Comparison of ENCODE assay signal across 1 cellular context in the genomic region with DNA sequence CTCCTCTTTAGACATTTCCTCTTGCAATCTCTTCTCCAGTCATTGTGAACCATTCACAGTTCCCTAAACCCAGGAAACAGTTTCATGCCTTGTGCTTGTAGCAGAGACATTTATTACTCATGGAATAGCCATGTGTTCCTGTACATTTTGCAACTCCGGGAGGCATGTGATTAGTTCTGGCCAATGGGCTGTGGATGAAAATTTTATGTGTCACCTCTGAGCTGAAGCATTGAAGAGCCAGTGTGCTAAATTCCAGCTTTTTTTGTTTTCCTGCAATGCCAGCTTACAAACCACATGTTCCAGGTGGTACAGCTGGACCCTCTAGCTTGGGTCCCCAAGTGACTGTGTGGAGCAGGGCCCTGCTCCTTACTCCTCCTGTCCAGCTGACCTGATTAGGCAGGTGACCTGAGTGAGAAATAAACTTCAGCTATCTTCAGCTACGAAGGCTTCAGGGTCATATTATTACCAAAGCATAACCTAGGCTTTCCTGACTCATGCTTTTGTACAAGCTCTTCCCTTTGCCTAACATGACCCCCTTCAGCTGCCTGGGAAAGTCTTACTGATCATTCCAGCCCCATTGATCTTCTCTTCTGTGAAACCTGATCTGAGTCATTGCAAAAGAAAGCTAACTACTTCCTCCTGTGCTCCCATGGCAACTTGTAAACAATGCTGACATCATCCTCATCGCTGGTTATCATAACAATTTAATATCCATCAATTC.
TF ChIP-seq lines count a peak whose summit lies in the region.

No MANE protein-coding gene starts in this region.

TF ChIP-seq in HepG2, 621 proteins besides CTCF, POLR2A, EP300 and RAD21 (continued from another document and continues in another):
- TF ChIP-seq, protein P1, sequence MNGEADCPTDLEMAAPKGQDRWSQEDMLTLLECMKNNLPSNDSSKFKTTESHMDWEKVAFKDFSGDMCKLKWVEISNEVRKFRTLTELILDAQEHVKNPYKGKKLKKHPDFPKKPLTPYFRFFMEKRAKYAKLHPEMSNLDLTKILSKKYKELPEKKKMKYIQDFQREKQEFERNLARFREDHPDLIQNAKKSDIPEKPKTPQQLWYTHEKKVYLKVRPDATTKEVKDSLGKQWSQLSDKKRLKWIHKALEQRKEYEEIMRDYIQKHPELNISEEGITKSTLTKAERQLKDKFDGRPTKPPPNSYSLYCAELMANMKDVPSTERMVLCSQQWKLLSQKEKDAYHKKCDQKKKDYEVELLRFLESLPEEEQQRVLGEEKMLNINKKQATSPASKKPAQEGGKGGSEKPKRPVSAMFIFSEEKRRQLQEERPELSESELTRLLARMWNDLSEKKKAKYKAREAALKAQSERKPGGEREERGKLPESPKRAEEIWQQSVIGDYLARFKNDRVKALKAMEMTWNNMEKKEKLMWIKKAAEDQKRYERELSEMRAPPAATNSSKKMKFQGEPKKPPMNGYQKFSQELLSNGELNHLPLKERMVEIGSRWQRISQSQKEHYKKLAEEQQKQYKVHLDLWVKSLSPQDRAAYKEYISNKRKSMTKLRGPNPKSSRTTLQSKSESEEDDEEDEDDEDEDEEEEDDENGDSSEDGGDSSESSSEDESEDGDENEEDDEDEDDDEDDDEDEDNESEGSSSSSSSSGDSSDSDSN (CRISPR knock-in tag; IDR thresholded peaks at IDR 0.05): peak; percentile 35; the same call in 1 of the 2 replicates
- no peak for TF ChIP-seq LCORL (IDR thresholded peaks at IDR 0.05)
- peak; percentile 69; the same call in 1 of the 2 replicates for TF ChIP-seq LCORL (CRISPR knock-in tag; IDR thresholded peaks at IDR 0.05)
- no peak for TF ChIP-seq SNAI1 (CRISPR knock-in tag; IDR thresholded peaks at IDR 0.05; ENCODE audit: borderline replicate concordance)
- no peak for TF ChIP-seq BHLHE40 (IDR thresholded peaks at IDR 0.05; ENCODE audit: low read length)
- TF ChIP-seq, protein P2, sequence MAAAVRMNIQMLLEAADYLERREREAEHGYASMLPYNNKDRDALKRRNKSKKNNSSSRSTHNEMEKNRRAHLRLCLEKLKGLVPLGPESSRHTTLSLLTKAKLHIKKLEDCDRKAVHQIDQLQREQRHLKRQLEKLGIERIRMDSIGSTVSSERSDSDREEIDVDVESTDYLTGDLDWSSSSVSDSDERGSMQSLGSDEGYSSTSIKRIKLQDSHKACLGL (CRISPR knock-in tag; IDR thresholded peaks at IDR 0.05): no peak
- 0 out of 2 replicates have a peak, but pooled peaks have one; percentile 43 for TF ChIP-seq SIN3A (IDR thresholded peaks at IDR 0.05; ENCODE audit: borderline replicate concordance, low read depth, low read length)
- TF ChIP-seq ZNF383 (CRISPR knock-in tag; IDR thresholded peaks at IDR 0.05; ENCODE audit: borderline replicate concordance): no peak
- TF ChIP-seq, protein P3, sequence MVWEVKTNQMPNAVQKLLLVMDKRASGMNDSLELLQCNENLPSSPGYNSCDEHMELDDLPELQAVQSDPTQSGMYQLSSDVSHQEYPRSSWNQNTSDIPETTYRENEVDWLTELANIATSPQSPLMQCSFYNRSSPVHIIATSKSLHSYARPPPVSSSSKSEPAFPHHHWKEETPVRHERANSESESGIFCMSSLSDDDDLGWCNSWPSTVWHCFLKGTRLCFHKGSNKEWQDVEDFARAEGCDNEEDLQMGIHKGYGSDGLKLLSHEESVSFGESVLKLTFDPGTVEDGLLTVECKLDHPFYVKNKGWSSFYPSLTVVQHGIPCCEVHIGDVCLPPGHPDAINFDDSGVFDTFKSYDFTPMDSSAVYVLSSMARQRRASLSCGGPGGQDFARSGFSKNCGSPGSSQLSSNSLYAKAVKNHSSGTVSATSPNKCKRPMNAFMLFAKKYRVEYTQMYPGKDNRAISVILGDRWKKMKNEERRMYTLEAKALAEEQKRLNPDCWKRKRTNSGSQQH (CRISPR knock-in tag; IDR thresholded peaks at IDR 0.05; ENCODE audit: low read depth): peak; percentile 69; the same call in 1 of the 2 replicates
- TF ChIP-seq MEIS1 (CRISPR knock-in tag; IDR thresholded peaks at IDR 0.05; ENCODE audit: borderline replicate concordance): no peak
- TF ChIP-seq, protein P4, sequence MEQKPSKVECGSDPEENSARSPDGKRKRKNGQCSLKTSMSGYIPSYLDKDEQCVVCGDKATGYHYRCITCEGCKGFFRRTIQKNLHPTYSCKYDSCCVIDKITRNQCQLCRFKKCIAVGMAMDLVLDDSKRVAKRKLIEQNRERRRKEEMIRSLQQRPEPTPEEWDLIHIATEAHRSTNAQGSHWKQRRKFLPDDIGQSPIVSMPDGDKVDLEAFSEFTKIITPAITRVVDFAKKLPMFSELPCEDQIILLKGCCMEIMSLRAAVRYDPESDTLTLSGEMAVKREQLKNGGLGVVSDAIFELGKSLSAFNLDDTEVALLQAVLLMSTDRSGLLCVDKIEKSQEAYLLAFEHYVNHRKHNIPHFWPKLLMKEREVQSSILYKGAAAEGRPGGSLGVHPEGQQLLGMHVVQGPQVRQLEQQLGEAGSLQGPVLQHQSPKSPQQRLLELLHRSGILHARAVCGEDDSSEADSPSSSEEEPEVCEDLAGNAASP (CRISPR knock-in tag; IDR thresholded peaks at IDR 0.05; ENCODE audit: borderline replicate concordance): peak; percentile 100
- TF ChIP-seq, protein P5, sequence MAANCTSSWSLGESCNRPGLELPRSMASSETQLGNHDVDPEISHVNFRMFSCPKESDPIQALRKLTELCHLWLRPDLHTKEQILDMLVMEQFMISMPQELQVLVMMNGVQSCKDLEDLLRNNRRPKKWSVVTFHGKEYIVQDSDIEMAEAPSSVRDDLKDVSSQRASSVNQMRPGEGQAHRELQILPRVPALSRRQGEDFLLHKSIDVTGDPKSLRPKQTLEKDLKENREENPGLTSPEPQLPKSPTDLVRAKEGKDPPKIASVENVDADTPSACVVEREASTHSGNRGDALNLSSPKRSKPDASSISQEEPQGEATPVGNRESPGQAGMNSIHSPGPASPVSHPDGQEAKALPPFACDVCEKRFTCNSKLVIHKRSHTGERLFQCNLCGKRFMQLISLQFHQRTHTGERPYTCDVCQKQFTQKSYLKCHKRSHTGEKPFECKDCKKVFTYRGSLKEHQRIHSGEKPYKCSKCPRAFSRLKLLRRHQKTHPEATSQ (CRISPR knock-in tag; IDR thresholded peaks at IDR 0.05; ENCODE audit: borderline replicate concordance): no peak
- TF ChIP-seq U2AF1 (optimal IDR thresholded peaks at IDR 0.05; ENCODE audit: low read depth, low read length): no peak
- no peak for TF ChIP-seq ZNF446 (CRISPR knock-in tag; IDR thresholded peaks at IDR 0.05)
- 0 out of 2 replicates have a peak, but pooled peaks have one; percentile 46 for TF ChIP-seq SNAPC2 (CRISPR knock-in tag; IDR thresholded peaks at IDR 0.05)
- TF ChIP-seq SMC3 (IDR thresholded peaks at IDR 0.05; ENCODE audit: low read length): no peak; the same call in none of the 2 replicates
- TF ChIP-seq, protein P6, sequence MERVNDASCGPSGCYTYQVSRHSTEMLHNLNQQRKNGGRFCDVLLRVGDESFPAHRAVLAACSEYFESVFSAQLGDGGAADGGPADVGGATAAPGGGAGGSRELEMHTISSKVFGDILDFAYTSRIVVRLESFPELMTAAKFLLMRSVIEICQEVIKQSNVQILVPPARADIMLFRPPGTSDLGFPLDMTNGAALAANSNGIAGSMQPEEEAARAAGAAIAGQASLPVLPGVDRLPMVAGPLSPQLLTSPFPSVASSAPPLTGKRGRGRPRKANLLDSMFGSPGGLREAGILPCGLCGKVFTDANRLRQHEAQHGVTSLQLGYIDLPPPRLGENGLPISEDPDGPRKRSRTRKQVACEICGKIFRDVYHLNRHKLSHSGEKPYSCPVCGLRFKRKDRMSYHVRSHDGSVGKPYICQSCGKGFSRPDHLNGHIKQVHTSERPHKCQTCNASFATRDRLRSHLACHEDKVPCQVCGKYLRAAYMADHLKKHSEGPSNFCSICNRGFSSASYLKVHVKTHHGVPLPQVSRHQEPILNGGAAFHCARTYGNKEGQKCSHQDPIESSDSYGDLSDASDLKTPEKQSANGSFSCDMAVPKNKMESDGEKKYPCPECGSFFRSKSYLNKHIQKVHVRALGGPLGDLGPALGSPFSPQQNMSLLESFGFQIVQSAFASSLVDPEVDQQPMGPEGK (CRISPR knock-in tag; IDR thresholded peaks at IDR 0.05): peak; percentile 46; the same call in 1 of the 2 replicates
- TF ChIP-seq ZNF720 (CRISPR knock-in tag; IDR thresholded peaks at IDR 0.05): no peak
- TF ChIP-seq, protein P7, sequence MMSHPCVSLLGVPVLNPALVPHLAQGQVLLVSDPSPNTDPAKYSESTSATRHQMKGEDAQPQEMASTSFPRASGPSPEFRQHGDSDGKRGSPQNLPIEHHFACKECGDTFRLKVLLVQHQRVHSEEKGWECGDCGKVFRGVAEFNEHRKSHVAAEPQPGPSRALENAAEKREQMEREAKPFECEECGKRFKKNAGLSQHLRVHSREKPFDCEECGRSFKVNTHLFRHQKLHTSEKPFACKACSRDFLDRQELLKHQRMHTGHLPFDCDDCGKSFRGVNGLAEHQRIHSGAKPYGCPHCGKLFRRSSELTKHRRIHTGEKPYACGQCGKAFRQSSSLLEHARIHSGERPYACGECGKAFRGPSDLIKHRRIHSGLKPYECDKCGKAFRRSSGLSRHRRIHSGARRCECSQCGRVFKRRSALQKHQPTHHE (CRISPR knock-in tag; IDR thresholded peaks at IDR 0.05; ENCODE audit: borderline replicate concordance): peak; percentile 59; the same call in 1 of the 2 replicates
- no peak for TF ChIP-seq ZNF317 (CRISPR knock-in tag; IDR thresholded peaks at IDR 0.05)
- TF ChIP-seq MED1 (CRISPR knock-in tag; IDR thresholded peaks at IDR 0.05): peak; percentile 99
- no peak for TF ChIP-seq KLF12 (CRISPR knock-in tag; IDR thresholded peaks at IDR 0.05; ENCODE audit: borderline replicate concordance)
- TF ChIP-seq ZNF460 (CRISPR knock-in tag; IDR thresholded peaks at IDR 0.05; ENCODE audit: borderline replicate concordance): no peak
- no peak for TF ChIP-seq SRF (IDR thresholded peaks at IDR 0.05; ENCODE audit: low read depth, low read length)
- TF ChIP-seq, protein P8, sequence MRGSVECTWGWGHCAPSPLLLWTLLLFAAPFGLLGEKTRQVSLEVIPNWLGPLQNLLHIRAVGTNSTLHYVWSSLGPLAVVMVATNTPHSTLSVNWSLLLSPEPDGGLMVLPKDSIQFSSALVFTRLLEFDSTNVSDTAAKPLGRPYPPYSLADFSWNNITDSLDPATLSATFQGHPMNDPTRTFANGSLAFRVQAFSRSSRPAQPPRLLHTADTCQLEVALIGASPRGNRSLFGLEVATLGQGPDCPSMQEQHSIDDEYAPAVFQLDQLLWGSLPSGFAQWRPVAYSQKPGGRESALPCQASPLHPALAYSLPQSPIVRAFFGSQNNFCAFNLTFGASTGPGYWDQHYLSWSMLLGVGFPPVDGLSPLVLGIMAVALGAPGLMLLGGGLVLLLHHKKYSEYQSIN (CRISPR knock-in tag; IDR thresholded peaks at IDR 0.05; ENCODE audit: borderline replicate concordance): no peak
- TF ChIP-seq SPEN (CRISPR knock-in tag; IDR thresholded peaks at IDR 0.05; ENCODE audit: low read depth): peak; percentile 72; the same call in 1 of the 2 replicates
- no peak for TF ChIP-seq POLR2AphosphoS2 (IDR thresholded peaks at IDR 0.05; ENCODE audit: low read depth, low read length)
- TF ChIP-seq RCOR2 (CRISPR knock-in tag; IDR thresholded peaks at IDR 0.05): peak; percentile 68; the same call in 1 of the 2 replicates
- TF ChIP-seq ARID2 (CRISPR knock-in tag; IDR thresholded peaks at IDR 0.05; ENCODE audit: borderline replicate concordance): no peak
- no peak for TF ChIP-seq MAF1 (CRISPR knock-in tag; IDR thresholded peaks at IDR 0.05; ENCODE audit: borderline replicate concordance)
- TF ChIP-seq, protein P9, sequence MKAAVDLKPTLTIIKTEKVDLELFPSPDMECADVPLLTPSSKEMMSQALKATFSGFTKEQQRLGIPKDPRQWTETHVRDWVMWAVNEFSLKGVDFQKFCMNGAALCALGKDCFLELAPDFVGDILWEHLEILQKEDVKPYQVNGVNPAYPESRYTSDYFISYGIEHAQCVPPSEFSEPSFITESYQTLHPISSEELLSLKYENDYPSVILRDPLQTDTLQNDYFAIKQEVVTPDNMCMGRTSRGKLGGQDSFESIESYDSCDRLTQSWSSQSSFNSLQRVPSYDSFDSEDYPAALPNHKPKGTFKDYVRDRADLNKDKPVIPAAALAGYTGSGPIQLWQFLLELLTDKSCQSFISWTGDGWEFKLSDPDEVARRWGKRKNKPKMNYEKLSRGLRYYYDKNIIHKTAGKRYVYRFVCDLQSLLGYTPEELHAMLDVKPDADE (CRISPR knock-in tag; IDR thresholded peaks at IDR 0.05): no peak
- peak; percentile 90 for TF ChIP-seq NR2F6 (IDR thresholded peaks at IDR 0.05)
- peak; percentile 89 for TF ChIP-seq NR2F6 (CRISPR knock-in tag; IDR thresholded peaks at IDR 0.05)
- peak; percentile 75 for TF ChIP-seq JARID2 (CRISPR knock-in tag; IDR thresholded peaks at IDR 0.05; ENCODE audit: insufficient replicate concordance)
- TF ChIP-seq RARA (CRISPR knock-in tag; IDR thresholded peaks at IDR 0.05): peak; percentile 94
- no peak for TF ChIP-seq RBFOX2 (IDR thresholded peaks at IDR 0.05; ENCODE audit: low read depth, low read length)
- no peak for TF ChIP-seq CENPX (CRISPR knock-in tag; IDR thresholded peaks at IDR 0.05)
- TF ChIP-seq, protein P10, sequence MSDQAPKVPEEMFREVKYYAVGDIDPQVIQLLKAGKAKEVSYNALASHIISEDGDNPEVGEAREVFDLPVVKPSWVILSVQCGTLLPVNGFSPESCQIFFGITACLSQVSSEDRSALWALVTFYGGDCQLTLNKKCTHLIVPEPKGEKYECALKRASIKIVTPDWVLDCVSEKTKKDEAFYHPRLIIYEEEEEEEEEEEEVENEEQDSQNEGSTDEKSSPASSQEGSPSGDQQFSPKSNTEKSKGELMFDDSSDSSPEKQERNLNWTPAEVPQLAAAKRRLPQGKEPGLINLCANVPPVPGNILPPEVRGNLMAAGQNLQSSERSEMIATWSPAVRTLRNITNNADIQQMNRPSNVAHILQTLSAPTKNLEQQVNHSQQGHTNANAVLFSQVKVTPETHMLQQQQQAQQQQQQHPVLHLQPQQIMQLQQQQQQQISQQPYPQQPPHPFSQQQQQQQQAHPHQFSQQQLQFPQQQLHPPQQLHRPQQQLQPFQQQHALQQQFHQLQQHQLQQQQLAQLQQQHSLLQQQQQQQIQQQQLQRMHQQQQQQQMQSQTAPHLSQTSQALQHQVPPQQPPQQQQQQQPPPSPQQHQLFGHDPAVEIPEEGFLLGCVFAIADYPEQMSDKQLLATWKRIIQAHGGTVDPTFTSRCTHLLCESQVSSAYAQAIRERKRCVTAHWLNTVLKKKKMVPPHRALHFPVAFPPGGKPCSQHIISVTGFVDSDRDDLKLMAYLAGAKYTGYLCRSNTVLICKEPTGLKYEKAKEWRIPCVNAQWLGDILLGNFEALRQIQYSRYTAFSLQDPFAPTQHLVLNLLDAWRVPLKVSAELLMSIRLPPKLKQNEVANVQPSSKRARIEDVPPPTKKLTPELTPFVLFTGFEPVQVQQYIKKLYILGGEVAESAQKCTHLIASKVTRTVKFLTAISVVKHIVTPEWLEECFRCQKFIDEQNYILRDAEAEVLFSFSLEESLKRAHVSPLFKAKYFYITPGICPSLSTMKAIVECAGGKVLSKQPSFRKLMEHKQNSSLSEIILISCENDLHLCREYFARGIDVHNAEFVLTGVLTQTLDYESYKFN (CRISPR knock-in tag; conservative IDR thresholded peaks at IDR 0.05): peak; percentile 90
- peak; percentile 93 for TF ChIP-seq JUN (CRISPR knock-in tag; IDR thresholded peaks at IDR 0.05)
- TF ChIP-seq ZNF552 (CRISPR knock-in tag; IDR thresholded peaks at IDR 0.05; ENCODE audit: borderline replicate concordance): no peak
- no peak for TF ChIP-seq KDM2A (CRISPR knock-in tag; IDR thresholded peaks at IDR 0.05; ENCODE audit: borderline replicate concordance, low read depth)
- no peak for TF ChIP-seq ZSCAN30 (CRISPR knock-in tag; IDR thresholded peaks at IDR 0.05)
